ENCODE assay signal across 25 cellular contexts in the genomic region with DNA sequence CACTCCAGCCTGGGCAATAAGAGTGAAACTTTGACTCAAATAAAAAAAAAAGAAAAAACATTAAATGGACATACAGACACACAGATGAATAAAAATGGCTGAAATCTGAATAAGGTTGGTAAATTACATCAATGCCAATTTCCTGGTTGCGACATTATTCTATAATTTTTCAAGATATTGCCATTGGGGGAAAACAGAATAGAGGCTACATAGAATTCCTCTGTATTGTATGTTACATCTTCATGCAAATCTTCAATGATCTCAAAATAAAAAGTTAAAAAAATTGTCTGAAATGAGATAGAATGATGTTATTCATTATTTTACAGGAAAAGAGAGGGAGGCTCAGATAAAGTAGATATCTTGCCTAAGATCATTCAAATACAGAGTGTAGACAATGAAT.
"Had no signal": no experiment of that assay in that cellular context is flagged by ENCODE, and none has a peak within 500 bp of the region (broad histone marks: within the 10 kb centered on the region; RNA-seq: fewer than 3 reads in every experiment).

No MANE protein-coding gene starts in this region.

- H3K36me3 ChIP-seq: colonic mucosa, esophagus muscularis mucosa, esophagus squamous epithelium, gastrocnemius medialis, gastroesophageal sphincter, heart left ventricle, heart right ventricle had no signal

- H3K27ac Mint-ChIP-seq: dendritic cell treated with granulocyte-macrophage colony-stimulating factor and Interleukin-4, amounts not matched to agents 40 ng/mL and 50 ng/mL, for 4 days; effector memory CD8-positive, alpha-beta T cell; endodermal cell had no signal

- H3K27ac ChIP-seq: colonic mucosa, coronary artery, dorsolateral prefrontal cortex, epithelial cell of prostate, esophagus muscularis mucosa, esophagus squamous epithelium, foreskin keratinocyte, gastrocnemius medialis, gastroesophageal sphincter, heart left ventricle, heart right ventricle had no signal

- H3K27me3 Mint-ChIP-seq: dendritic cell treated with granulocyte-macrophage colony-stimulating factor and Interleukin-4, amounts not matched to agents 40 ng/mL and 50 ng/mL, for 4 days; effector memory CD8-positive, alpha-beta T cell had no signal

- H3K4me3 Mint-ChIP-seq: dendritic cell treated with granulocyte-macrophage colony-stimulating factor and Interleukin-4, amounts not matched to agents 40 ng/mL and 50 ng/mL, for 4 days; effector memory CD8-positive, alpha-beta T cell; endodermal cell had no signal

- H3K4me3 ChIP-seq: colonic mucosa, coronary artery, dorsolateral prefrontal cortex, esophagus muscularis mucosa, esophagus squamous epithelium, gastrocnemius medialis, gastroesophageal sphincter, heart left ventricle, heart right ventricle had no signal

- H3K4me1 ChIP-seq: colonic mucosa, esophagus muscularis mucosa, esophagus squamous epithelium, foreskin keratinocyte, gastrocnemius medialis, gastroesophageal sphincter, heart left ventricle, heart right ventricle had no signal

- ATAC-seq: effector memory CD8-positive, alpha-beta T cell; esophagus mucosa; foreskin keratinocyte; gastrocnemius medialis; gastroesophageal sphincter; heart left ventricle; heart right ventricle had no signal

- H3K27me3 ChIP-seq: colonic mucosa, dorsolateral prefrontal cortex, esophagus muscularis mucosa, esophagus squamous epithelium, foreskin keratinocyte, gastrocnemius medialis, gastroesophageal sphincter, heart left ventricle, heart right ventricle had no signal

- DNase-seq: colonic mucosa; cortex of kidney; dermis blood vessel endothelial cell; dorsolateral prefrontal cortex; effector CD4-positive, alpha-beta T cell; effector CD8-positive, alpha-beta T cell; effector memory CD4-positive, alpha-beta T cell; effector memory CD8-positive, alpha-beta T cell; endodermal cell; erythroblast; esophagus squamous epithelium; foreskin fibroblast; foreskin keratinocyte; foreskin melanocyte; gastrocnemius medialis; glutamatergic neuron; head of caudate nucleus; heart left ventricle; heart right ventricle had no signal

- H3K9me3 ChIP-seq: colonic mucosa, gastrocnemius medialis had no signal
